ENCODE assay signal across 2 cellular contexts in the genomic region with DNA sequence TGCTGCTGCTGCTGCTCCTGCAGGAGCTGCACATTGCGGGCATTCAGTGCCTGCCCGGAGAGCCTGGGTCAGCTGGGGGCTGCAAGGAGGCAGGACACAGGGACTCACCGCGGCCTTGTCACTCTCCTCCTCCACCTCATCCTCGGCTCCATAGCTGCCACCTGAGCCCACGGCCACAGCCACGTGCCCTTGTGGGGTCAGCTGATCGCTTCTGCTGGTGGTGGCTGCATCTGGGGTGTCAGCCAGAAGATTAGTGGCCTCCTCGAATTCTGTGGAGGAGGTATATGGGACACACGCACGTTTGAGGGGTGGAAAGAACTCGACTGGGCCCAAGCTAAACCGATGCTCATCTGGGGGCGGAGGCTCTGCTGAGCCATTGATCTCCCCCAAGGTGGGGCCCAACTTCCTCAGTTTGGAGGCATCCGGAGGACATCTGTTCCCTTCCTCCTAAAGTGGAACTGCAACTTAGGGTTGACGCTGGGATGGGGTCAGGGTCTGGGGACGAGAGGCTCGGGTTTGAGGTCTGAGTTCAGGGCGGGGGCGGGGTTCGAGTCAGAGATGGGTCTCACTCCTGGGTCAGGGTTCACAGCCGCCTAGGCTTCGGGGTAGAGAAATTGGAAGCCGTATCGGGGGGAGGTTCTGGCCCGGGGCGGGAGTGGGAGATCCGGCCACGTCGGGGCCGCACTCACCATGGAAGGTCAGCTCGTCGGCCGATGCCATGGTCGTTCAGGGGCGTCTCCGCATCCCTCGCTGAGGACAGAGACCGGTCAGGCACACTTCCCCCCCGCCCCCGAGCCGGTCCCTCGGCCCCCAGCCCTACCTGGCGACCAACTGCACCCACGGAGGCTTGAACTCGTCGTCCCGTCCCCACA.
TF ChIP-seq lines count a peak whose summit lies in the region.

No MANE protein-coding gene starts in this region.

TF ChIP-seq in K562, 482 proteins besides CTCF, POLR2A, EP300 and RAD21 (continued from another document and continues in another):
- TF ChIP-seq, protein P1, sequence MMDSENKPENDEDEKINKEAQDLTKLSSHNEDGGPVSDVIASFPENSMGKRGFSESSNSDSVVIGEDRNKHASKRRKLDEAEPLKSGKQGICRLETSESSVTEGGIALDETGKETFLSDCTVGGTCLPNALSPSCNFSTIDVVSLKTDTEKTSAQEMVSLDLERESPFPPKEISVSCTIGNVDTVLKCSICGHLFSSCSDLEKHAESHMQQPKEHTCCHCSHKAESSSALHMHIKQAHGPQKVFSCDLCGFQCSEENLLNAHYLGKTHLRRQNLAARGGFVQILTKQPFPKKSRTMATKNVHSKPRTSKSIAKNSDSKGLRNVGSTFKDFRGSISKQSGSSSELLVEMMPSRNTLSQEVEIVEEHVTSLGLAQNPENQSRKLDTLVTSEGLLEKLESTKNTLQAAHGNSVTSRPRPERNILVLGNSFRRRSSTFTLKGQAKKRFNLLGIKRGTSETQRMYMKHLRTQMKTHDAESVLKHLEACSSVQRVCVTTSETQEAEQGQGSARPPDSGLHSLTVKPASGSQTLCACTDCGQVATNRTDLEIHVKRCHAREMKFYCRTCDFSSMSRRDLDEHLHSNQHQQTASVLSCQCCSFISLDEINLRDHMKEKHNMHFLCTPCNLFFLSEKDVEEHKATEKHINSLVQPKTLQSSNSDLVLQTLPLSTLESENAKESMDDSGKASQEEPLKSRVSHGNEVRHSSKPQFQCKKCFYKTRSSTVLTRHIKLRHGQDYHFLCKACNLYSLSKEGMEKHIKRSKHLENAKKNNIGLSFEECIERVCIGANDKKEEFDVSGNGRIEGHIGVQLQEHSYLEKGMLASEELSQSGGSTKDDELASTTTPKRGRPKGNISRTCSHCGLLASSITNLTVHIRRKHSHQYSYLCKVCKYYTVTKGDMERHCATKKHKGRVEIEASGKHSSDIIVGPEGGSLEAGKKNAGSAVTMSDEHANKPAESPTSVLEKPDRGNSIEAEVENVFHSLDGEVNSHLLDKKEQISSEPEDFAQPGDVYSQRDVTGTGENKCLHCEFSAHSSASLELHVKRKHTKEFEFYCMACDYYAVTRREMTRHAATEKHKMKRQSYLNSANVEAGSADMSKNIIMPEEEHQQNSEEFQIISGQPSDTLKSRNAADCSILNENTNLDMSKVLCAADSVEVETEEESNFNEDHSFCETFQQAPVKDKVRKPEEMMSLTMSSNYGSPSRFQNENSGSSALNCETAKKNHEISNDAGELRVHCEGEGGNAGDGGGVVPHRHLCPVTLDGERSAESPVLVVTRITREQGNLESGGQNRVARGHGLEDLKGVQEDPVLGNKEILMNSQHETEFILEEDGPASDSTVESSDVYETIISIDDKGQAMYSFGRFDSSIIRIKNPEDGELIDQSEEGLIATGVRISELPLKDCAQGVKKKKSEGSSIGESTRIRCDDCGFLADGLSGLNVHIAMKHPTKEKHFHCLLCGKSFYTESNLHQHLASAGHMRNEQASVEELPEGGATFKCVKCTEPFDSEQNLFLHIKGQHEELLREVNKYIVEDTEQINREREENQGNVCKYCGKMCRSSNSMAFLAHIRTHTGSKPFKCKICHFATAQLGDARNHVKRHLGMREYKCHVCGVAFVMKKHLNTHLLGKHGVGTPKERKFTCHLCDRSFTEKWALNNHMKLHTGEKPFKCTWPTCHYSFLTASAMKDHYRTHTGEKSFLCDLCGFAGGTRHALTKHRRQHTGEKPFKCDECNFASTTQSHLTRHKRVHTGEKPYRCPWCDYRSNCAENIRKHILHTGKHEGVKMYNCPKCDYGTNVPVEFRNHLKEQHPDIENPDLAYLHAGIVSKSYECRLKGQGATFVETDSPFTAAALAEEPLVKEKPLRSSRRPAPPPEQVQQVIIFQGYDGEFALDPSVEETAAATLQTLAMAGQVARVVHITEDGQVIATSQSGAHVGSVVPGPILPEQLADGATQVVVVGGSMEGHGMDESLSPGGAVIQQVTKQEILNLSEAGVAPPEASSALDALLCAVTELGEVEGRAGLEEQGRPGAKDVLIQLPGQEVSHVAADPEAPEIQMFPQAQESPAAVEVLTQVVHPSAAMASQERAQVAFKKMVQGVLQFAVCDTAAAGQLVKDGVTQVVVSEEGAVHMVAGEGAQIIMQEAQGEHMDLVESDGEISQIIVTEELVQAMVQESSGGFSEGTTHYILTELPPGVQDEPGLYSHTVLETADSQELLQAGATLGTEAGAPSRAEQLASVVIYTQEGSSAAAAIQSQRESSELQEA (IDR thresholded peaks at IDR 0.05; ENCODE audit: low read depth) = no peak
- TF ChIP-seq FOXA1 (IDR thresholded peaks at IDR 0.05; ENCODE audit: borderline replicate concordance) (no peak), FOSL1 (tag; conservative IDR thresholded peaks at IDR 0.05) (no peak), GTF2E2 (tag; IDR thresholded peaks at IDR 0.05) (no peak), ZNF766 (CRISPR knock-in tag; conservative IDR thresholded peaks at IDR 0.05) (0 out of 2 replicates have a peak, but pooled peaks have one; percentile 7), HOXB6 (CRISPR knock-in tag; IDR thresholded peaks at IDR 0.05; ENCODE audit: borderline replicate concordance) (no peak), HSF4 (CRISPR knock-in tag; IDR thresholded peaks at IDR 0.05; ENCODE audit: borderline replicate concordance) (no peak), OTX1 (CRISPR knock-in tag; IDR thresholded peaks at IDR 0.05) (no peak), SREBF1 (IDR thresholded peaks at IDR 0.05; ENCODE audit: borderline replicate concordance, low read depth, low read length) (no peak), ZNF583 (CRISPR knock-in tag; IDR thresholded peaks at IDR 0.05) (no peak), PHB (CRISPR knock-in tag; IDR thresholded peaks at IDR 0.05) (no peak), XRCC5 (IDR thresholded peaks at IDR 0.05; ENCODE audit: low read depth, low read length) (no peak), MCM5 (IDR thresholded peaks at IDR 0.05; ENCODE audit: low read depth) (no peak)
- TF ChIP-seq, protein P2, sequence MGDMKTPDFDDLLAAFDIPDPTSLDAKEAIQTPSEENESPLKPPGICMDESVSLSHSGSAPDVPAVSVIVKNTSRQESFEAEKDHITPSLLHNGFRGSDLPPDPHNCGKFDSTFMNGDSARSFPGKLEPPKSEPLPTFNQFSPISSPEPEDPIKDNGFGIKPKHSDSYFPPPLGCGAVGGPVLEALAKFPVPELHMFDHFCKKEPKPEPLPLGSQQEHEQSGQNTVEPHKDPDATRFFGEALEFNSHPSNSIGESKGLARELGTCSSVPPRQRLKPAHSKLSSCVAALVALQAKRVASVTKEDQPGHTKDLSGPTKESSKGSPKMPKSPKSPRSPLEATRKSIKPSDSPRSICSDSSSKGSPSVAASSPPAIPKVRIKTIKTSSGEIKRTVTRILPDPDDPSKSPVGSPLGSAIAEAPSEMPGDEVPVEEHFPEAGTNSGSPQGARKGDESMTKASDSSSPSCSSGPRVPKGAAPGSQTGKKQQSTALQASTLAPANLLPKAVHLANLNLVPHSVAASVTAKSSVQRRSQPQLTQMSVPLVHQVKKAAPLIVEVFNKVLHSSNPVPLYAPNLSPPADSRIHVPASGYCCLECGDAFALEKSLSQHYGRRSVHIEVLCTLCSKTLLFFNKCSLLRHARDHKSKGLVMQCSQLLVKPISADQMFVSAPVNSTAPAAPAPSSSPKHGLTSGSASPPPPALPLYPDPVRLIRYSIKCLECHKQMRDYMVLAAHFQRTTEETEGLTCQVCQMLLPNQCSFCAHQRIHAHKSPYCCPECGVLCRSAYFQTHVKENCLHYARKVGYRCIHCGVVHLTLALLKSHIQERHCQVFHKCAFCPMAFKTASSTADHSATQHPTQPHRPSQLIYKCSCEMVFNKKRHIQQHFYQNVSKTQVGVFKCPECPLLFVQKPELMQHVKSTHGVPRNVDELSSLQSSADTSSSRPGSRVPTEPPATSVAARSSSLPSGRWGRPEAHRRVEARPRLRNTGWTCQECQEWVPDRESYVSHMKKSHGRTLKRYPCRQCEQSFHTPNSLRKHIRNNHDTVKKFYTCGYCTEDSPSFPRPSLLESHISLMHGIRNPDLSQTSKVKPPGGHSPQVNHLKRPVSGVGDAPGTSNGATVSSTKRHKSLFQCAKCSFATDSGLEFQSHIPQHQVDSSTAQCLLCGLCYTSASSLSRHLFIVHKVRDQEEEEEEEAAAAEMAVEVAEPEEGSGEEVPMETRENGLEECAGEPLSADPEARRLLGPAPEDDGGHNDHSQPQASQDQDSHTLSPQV (IDR thresholded peaks at IDR 0.05) = no peak

TF ChIP-seq in HepG2, 621 proteins besides CTCF, POLR2A, EP300 and RAD21 (continued from another document and continues in another):
- TF ChIP-seq, protein P3, sequence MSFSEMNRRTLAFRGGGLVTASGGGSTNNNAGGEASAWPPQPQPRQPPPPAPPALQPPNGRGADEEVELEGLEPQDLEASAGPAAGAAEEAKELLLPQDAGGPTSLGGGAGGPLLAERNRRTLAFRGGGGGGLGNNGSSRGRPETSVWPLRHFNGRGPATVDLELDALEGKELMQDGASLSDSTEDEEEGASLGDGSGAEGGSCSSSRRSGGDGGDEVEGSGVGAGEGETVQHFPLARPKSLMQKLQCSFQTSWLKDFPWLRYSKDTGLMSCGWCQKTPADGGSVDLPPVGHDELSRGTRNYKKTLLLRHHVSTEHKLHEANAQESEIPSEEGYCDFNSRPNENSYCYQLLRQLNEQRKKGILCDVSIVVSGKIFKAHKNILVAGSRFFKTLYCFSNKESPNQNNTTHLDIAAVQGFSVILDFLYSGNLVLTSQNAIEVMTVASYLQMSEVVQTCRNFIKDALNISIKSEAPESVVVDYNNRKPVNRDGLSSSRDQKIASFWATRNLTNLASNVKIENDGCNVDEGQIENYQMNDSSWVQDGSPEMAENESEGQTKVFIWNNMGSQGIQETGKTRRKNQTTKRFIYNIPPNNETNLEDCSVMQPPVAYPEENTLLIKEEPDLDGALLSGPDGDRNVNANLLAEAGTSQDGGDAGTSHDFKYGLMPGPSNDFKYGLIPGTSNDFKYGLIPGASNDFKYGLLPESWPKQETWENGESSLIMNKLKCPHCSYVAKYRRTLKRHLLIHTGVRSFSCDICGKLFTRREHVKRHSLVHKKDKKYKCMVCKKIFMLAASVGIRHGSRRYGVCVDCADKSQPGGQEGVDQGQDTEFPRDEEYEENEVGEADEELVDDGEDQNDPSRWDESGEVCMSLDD (CRISPR knock-in tag; IDR thresholded peaks at IDR 0.05; ENCODE audit: borderline replicate concordance) = no peak
- TF ChIP-seq NCOA2 (CRISPR knock-in tag; IDR thresholded peaks at IDR 0.05) = no peak
- TF ChIP-seq, protein P4, sequence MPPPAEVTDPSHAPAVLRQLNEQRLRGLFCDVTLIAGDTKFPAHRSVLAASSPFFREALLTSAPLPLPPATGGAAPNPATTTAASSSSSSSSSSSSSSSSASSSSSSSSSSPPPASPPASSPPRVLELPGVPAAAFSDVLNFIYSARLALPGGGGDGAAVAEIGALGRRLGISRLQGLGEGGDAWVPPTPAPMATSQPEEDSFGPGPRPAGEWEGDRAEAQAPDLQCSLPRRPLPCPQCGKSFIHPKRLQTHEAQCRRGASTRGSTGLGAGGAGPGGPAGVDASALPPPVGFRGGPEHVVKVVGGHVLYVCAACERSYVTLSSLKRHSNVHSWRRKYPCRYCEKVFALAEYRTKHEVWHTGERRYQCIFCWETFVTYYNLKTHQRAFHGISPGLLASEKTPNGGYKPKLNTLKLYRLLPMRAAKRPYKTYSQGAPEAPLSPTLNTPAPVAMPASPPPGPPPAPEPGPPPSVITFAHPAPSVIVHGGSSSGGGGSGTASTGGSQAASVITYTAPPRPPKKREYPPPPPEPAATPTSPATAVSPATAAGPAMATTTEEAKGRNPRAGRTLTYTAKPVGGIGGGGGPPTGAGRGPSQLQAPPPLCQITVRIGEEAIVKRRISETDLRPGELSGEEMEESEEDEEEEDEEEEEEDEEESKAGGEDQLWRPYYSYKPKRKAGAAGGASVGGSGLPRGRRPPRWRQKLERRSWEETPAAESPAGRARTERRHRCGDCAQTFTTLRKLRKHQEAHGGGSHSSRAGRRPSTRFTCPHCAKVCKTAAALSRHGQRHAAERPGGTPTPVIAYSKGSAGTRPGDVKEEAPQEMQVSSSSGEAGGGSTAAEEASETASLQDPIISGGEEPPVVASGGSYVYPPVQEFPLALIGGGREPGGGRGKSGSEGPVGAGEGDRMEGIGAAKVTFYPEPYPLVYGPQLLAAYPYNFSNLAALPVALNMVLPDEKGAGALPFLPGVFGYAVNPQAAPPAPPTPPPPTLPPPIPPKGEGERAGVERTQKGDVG (CRISPR knock-in tag; IDR thresholded peaks at IDR 0.05; ENCODE audit: borderline replicate concordance) = 0 out of 2 replicates have a peak, but pooled peaks have one; percentile 29
- TF ChIP-seq, protein P5, sequence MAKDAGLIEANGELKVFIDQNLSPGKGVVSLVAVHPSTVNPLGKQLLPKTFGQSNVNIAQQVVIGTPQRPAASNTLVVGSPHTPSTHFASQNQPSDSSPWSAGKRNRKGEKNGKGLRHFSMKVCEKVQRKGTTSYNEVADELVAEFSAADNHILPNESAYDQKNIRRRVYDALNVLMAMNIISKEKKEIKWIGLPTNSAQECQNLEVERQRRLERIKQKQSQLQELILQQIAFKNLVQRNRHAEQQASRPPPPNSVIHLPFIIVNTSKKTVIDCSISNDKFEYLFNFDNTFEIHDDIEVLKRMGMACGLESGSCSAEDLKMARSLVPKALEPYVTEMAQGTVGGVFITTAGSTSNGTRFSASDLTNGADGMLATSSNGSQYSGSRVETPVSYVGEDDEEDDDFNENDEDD (CRISPR knock-in tag; IDR thresholded peaks at IDR 0.05; ENCODE audit: borderline replicate concordance) = no peak
- TF ChIP-seq, protein P6, sequence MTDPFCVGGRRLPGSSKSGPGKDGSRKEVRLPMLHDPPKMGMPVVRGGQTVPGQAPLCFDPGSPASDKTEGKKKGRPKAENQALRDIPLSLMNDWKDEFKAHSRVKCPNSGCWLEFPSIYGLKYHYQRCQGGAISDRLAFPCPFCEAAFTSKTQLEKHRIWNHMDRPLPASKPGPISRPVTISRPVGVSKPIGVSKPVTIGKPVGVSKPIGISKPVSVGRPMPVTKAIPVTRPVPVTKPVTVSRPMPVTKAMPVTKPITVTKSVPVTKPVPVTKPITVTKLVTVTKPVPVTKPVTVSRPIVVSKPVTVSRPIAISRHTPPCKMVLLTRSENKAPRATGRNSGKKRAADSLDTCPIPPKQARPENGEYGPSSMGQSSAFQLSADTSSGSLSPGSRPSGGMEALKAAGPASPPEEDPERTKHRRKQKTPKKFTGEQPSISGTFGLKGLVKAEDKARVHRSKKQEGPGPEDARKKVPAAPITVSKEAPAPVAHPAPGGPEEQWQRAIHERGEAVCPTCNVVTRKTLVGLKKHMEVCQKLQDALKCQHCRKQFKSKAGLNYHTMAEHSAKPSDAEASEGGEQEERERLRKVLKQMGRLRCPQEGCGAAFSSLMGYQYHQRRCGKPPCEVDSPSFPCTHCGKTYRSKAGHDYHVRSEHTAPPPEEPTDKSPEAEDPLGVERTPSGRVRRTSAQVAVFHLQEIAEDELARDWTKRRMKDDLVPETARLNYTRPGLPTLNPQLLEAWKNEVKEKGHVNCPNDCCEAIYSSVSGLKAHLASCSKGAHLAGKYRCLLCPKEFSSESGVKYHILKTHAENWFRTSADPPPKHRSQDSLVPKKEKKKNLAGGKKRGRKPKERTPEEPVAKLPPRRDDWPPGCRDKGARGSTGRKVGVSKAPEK (CRISPR knock-in tag; IDR thresholded peaks at IDR 0.05; ENCODE audit: borderline replicate concordance) = no peak
- TF ChIP-seq, protein P7, sequence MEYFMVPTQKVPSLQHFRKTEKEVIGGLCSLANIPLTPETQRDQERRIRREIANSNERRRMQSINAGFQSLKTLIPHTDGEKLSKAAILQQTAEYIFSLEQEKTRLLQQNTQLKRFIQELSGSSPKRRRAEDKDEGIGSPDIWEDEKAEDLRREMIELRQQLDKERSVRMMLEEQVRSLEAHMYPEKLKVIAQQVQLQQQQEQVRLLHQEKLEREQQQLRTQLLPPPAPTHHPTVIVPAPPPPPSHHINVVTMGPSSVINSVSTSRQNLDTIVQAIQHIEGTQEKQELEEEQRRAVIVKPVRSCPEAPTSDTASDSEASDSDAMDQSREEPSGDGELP (IDR thresholded peaks at IDR 0.05; ENCODE audit: borderline replicate concordance, low read depth) = no peak; the same call in 1 of the 2 replicates
- TF ChIP-seq, protein P8, sequence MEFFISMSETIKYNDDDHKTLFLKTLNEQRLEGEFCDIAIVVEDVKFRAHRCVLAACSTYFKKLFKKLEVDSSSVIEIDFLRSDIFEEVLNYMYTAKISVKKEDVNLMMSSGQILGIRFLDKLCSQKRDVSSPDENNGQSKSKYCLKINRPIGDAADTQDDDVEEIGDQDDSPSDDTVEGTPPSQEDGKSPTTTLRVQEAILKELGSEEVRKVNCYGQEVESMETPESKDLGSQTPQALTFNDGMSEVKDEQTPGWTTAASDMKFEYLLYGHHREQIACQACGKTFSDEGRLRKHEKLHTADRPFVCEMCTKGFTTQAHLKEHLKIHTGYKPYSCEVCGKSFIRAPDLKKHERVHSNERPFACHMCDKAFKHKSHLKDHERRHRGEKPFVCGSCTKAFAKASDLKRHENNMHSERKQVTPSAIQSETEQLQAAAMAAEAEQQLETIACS (CRISPR knock-in tag; IDR thresholded peaks at IDR 0.05) = no peak
